1 cellular context compared by ENCODE assay signal in the genomic region with DNA sequence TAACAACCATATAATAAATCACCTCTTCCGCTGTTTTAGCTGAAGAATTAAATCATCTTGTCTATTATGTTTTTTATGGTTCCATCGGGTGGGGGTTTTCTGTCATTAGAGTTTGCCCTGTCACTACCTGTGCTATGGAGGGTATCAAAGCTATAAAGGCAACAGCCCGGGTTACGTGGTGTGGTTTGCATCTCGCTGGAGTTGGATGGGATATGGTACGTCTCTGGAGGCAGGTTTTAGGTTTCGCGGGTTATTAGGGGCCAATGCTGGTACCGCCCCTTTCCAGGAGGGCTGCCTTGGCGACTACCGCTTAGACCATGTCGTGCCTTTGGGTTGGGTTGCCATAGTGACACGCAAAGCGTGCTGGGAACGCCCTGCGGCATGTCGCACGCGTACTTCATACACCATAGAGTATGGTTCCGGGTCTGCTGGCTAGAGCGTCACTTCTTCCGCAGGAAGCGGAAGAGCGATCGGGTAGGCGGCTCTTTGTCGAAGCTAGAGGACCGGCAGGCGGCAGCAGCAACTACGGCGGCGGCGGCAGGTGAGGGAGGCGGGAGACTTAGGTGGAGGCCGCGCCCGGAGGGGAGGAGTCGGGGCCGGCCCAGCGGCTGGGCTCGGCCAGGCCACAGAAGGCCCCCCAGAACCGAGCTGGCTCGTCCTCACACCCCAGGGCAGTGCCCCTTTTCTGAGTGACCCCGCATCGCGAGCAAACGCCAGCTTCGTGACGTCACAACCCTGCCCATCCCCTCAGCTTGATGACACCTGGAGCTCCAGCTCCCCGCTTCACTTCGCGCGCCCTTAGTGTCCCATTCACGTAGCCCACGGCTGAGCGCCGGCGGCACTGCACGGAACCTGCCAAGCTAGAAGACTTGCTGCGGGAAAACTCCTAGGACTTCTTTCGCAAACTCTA.
A peak's percentile ranks its signal among the peaks of the same experiment; 100 is the strongest.
TF ChIP-seq lines count a peak whose summit lies in the region.

A gene with protein sequence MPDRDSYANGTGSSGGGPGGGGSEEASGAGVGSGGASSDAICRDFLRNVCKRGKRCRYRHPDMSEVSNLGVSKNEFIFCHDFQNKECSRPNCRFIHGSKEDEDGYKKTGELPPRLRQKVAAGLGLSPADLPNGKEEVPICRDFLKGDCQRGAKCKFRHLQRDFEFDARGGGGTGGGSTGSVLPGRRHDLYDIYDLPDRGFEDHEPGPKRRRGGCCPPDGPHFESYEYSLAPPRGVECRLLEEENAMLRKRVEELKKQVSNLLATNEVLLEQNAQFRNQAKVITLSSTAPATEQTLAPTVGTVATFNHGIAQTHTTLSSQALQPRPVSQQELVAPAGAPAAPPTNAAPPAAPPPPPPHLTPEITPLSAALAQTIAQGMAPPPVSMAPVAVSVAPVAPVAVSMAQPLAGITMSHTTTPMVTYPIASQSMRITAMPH (plus strand): TSS at position 489 of the 910 bp plus-strand sequence. CDS start 2,297 bp downstream, outside the sequence.

TF ChIP-seq in K562, 482 proteins besides CTCF, POLR2A, EP300 and RAD21 (continued from another document):
- TF ChIP-seq, protein P1, sequence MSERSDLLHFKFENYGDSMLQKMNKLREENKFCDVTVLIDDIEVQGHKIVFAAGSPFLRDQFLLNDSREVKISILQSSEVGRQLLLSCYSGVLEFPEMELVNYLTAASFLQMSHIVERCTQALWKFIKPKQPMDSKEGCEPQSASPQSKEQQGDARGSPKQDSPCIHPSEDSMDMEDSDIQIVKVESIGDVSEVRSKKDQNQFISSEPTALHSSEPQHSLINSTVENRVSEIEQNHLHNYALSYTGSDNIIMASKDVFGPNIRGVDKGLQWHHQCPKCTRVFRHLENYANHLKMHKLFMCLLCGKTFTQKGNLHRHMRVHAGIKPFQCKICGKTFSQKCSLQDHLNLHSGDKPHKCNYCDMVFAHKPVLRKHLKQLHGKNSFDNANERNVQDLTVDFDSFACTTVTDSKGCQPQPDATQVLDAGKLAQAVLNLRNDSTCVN (CRISPR knock-in tag; IDR thresholded peaks at IDR 0.05): peak; percentile 98; the same call in 1 of the 2 replicates
- TF ChIP-seq DIDO1 (tag; IDR thresholded peaks at IDR 0.05; ENCODE audit: low read depth) (peak; percentile 61; the same call in 1 of the 2 replicates), CBFA2T3 (IDR thresholded peaks at IDR 0.05) (peak; percentile 16; the same call in 1 of the 2 replicates), RBM14 (IDR thresholded peaks at IDR 0.05; ENCODE audit: borderline replicate concordance, insufficient read depth, low read depth, low read length) (no peak), SMC3 (conservative IDR thresholded peaks at IDR 0.05; ENCODE audit: insufficient read depth, low read depth, low read length) (peak; percentile 31; the same call in 1 of the 2 replicates), GATAD2A (IDR thresholded peaks at IDR 0.05) (0 out of 2 replicates have a peak, but pooled peaks have one; percentile 34), RBBP5 (IDR thresholded peaks at IDR 0.05; ENCODE audit: borderline replicate concordance, insufficient read depth, low read length, poor library complexity, severe bottlenecking) (peak; percentile 44), ZNF143 (CRISPR knock-in tag; IDR thresholded peaks at IDR 0.05) (peak; percentile 77), ETS2 (tag; IDR thresholded peaks at IDR 0.05; ENCODE audit: borderline replicate concordance, poor library complexity, severe bottlenecking) (no peak), NCOR1 (IDR thresholded peaks at IDR 0.05) (peak; percentile 76), TOE1 (IDR thresholded peaks at IDR 0.05; ENCODE audit: borderline replicate concordance) (peak; percentile 44; the same call in 1 of the 2 replicates), TOE1 (CRISPR knock-in tag; IDR thresholded peaks at IDR 0.05; ENCODE audit: borderline replicate concordance, low read depth) (peak; percentile 84), SAP30 (IDR thresholded peaks at IDR 0.05; ENCODE audit: borderline replicate concordance, insufficient read depth, low read depth, low read length, poor library complexity, severe bottlenecking) (peak; percentile 35), TRIM28 (IDR thresholded peaks at IDR 0.05) (peak; percentile 13; the same call in 1 of the 2 replicates), NR2C1 (IDR thresholded peaks at IDR 0.05) (peak; percentile 97), NR2C1 (tag; IDR thresholded peaks at IDR 0.05) (peak; percentile 99), FOXK2 (conservative IDR thresholded peaks at IDR 0.05 in 1 of 2, IDR thresholded peaks at IDR 0.05 in 1 of 2; ENCODE audit: low read depth in 2 of 2) (peak; percentile 80 to 87), GTF2F1 (IDR thresholded peaks at IDR 0.05; ENCODE audit: low read depth, low read length) (peak; percentile 89; the same call in 1 of the 2 replicates), ELF4 (CRISPR knock-in tag; IDR thresholded peaks at IDR 0.05) (peak; percentile 98), POLR2AphosphoS2 (IDR thresholded peaks at IDR 0.05; ENCODE audit: low read length) (peak; percentile 100)
- TF ChIP-seq, protein P2, sequence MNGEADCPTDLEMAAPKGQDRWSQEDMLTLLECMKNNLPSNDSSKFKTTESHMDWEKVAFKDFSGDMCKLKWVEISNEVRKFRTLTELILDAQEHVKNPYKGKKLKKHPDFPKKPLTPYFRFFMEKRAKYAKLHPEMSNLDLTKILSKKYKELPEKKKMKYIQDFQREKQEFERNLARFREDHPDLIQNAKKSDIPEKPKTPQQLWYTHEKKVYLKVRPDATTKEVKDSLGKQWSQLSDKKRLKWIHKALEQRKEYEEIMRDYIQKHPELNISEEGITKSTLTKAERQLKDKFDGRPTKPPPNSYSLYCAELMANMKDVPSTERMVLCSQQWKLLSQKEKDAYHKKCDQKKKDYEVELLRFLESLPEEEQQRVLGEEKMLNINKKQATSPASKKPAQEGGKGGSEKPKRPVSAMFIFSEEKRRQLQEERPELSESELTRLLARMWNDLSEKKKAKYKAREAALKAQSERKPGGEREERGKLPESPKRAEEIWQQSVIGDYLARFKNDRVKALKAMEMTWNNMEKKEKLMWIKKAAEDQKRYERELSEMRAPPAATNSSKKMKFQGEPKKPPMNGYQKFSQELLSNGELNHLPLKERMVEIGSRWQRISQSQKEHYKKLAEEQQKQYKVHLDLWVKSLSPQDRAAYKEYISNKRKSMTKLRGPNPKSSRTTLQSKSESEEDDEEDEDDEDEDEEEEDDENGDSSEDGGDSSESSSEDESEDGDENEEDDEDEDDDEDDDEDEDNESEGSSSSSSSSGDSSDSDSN (IDR thresholded peaks at IDR 0.05; ENCODE audit: borderline replicate concordance in 1 of 2, low read depth in 2 of 2, low read length in 2 of 2): no peak
- TF ChIP-seq, protein P3, sequence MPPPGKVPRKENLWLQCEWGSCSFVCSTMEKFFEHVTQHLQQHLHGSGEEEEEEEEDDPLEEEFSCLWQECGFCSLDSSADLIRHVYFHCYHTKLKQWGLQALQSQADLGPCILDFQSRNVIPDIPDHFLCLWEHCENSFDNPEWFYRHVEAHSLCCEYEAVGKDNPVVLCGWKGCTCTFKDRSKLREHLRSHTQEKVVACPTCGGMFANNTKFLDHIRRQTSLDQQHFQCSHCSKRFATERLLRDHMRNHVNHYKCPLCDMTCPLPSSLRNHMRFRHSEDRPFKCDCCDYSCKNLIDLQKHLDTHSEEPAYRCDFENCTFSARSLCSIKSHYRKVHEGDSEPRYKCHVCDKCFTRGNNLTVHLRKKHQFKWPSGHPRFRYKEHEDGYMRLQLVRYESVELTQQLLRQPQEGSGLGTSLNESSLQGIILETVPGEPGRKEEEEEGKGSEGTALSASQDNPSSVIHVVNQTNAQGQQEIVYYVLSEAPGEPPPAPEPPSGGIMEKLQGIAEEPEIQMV (tag; conservative IDR thresholded peaks at IDR 0.05; ENCODE audit: low read depth): no peak
- TF ChIP-seq, protein P4, sequence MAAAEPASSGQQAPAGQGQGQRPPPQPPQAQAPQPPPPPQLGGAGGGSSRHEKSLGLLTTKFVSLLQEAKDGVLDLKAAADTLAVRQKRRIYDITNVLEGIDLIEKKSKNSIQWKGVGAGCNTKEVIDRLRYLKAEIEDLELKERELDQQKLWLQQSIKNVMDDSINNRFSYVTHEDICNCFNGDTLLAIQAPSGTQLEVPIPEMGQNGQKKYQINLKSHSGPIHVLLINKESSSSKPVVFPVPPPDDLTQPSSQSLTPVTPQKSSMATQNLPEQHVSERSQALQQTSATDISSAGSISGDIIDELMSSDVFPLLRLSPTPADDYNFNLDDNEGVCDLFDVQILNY (CRISPR knock-in tag; IDR thresholded peaks at IDR 0.05): peak; percentile 70; the same call in 1 of the 2 replicates
- TF ChIP-seq, protein P5, sequence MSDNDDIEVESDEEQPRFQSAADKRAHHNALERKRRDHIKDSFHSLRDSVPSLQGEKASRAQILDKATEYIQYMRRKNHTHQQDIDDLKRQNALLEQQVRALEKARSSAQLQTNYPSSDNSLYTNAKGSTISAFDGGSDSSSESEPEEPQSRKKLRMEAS (CRISPR knock-in tag; IDR thresholded peaks at IDR 0.05): peak; percentile 93
- TF ChIP-seq, protein P6, sequence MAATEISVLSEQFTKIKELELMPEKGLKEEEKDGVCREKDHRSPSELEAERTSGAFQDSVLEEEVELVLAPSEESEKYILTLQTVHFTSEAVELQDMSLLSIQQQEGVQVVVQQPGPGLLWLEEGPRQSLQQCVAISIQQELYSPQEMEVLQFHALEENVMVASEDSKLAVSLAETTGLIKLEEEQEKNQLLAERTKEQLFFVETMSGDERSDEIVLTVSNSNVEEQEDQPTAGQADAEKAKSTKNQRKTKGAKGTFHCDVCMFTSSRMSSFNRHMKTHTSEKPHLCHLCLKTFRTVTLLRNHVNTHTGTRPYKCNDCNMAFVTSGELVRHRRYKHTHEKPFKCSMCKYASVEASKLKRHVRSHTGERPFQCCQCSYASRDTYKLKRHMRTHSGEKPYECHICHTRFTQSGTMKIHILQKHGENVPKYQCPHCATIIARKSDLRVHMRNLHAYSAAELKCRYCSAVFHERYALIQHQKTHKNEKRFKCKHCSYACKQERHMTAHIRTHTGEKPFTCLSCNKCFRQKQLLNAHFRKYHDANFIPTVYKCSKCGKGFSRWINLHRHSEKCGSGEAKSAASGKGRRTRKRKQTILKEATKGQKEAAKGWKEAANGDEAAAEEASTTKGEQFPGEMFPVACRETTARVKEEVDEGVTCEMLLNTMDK (IDR thresholded peaks at IDR 0.05; ENCODE audit: borderline replicate concordance, insufficient read depth, low read depth, low read length, poor library complexity, severe bottlenecking): peak; percentile 93
- TF ChIP-seq, protein P7, sequence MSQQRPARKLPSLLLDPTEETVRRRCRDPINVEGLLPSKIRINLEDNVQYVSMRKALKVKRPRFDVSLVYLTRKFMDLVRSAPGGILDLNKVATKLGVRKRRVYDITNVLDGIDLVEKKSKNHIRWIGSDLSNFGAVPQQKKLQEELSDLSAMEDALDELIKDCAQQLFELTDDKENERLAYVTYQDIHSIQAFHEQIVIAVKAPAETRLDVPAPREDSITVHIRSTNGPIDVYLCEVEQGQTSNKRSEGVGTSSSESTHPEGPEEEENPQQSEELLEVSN (IDR thresholded peaks at IDR 0.05; ENCODE audit: borderline replicate concordance in 1 of 2, extremely low read depth in 1 of 2, insufficient read depth in 1 of 2, insufficient read length in 1 of 2, low read depth in 1 of 2, low read length in 1 of 2, poor library complexity in 1 of 2, severe bottlenecking in 1 of 2): peak; percentile 80 to 83
- TF ChIP-seq, protein P8, sequence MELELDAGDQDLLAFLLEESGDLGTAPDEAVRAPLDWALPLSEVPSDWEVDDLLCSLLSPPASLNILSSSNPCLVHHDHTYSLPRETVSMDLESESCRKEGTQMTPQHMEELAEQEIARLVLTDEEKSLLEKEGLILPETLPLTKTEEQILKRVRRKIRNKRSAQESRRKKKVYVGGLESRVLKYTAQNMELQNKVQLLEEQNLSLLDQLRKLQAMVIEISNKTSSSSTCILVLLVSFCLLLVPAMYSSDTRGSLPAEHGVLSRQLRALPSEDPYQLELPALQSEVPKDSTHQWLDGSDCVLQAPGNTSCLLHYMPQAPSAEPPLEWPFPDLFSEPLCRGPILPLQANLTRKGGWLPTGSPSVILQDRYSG (tag; conservative IDR thresholded peaks at IDR 0.05; ENCODE audit: low read depth): no peak
- TF ChIP-seq, protein P9, sequence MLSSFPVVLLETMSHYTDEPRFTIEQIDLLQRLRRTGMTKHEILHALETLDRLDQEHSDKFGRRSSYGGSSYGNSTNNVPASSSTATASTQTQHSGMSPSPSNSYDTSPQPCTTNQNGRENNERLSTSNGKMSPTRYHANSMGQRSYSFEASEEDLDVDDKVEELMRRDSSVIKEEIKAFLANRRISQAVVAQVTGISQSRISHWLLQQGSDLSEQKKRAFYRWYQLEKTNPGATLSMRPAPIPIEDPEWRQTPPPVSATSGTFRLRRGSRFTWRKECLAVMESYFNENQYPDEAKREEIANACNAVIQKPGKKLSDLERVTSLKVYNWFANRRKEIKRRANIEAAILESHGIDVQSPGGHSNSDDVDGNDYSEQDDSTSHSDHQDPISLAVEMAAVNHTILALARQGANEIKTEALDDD (IDR thresholded peaks at IDR 0.05): 0 out of 2 replicates have a peak, but pooled peaks have one; percentile 6
TF ChIP-seq in K562: peak in this region for 246.
